ENCODE assay signal across 18 cellular contexts in the genomic region with DNA sequence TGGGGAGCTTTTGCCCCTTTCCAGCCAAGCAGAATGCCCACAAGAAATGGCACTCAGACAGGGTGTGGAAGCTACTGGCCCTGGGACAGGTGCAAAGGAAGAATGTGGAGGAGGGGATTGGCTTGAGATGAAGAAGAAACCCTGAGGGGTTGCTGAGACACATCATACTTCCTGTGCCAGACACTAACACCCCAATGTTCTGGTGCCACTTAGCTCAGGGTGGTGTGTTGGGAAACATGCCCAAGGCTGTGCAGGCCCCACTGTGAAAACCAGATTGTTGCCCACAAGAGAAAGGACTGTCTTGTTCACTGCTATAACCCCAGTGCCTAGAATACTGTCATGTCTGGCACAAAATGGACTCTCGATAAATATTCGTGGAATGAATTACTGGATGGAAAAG. TPM values are rescaled to one million over a fixed set of nuclear protein-coding genes. Genes with fewer than 3 reads are reported as not detected.
A peak's percentile ranks its signal among the peaks of the same experiment; 100 is the strongest.
DNase-seq lines count a peak whose midpoint lies in the region; TF ChIP-seq lines count a peak whose summit lies in the region.
"Had no signal": no experiment of that assay in that cellular context is flagged by ENCODE, and none has a peak within 500 bp of the region (broad histone marks: within the 10 kb centered on the region; RNA-seq: fewer than 3 reads in every experiment).

No MANE protein-coding gene starts in this region.

- no peak overlapping the region for H2BK120ac ChIP-seq in mesendoderm (ENCODE audit: low read depth, low read length)

- no peaks in the 10 kb centered on the region for H3K9me3 Mint-ChIP-seq in activated T-helper 2 cell treated with anti-CD3 and anti-CD28 coated beads, Interferon-gamma antibody, Interleukin-2, Interleukin-4, amounts not matched to agents 10 μg/mL and 5 μg/mL and 100 μg/mL, durations not matched to agents 14 hours and 24 hours and 36 hours

- no peak overlapping the region for H2BK5ac ChIP-seq in mesendoderm (ENCODE audit: low read length)

- WGBS in mesodermal cell (ENCODE audit: insufficient coverage in 2 of 2), 2 experiments = 92% methylated on average over 2 of the region's 2 CpGs; no CpG with 5 or more reads in 1 of the 2 experiments
- no CpG with 5 or more reads among the region's 2 CpGs for WGBS in mesendoderm (ENCODE audit: extremely low coverage, insufficient coverage, low lambda C conversion rate)

- H2AK5ac ChIP-seq in mesendoderm (ENCODE audit: low read length) = no peak overlapping the region

- H2BK15ac ChIP-seq in mesendoderm (replicated peaks; ENCODE audit: low read depth) = no peak overlapping the region

- H3K4me3 Mint-ChIP-seq in activated T-helper 2 cell treated with anti-CD3 and anti-CD28 coated beads, Interferon-gamma antibody, Interleukin-2, Interleukin-4, amounts not matched to agents 10 μg/mL and 5 μg/mL and 100 μg/mL, durations not matched to agents 14 hours and 24 hours and 36 hours (ENCODE audit: low read depth) = no peak overlapping the region

- no peak overlapping the region for H4K8ac ChIP-seq in mesendoderm (ENCODE audit: low read depth, low read length)

- H3K4me3 ChIP-seq in BE2C (ENCODE audit: low read depth, low read length) (no peak overlapping the region), mesodermal cell (ENCODE audit: extremely low read depth, insufficient read depth, low read length, poor library complexity, severe bottlenecking) (no peak overlapping the region), mesendoderm (ENCODE audit: low read length) (no peak overlapping the region)
- H3K4me3 ChIP-seq: esophagus squamous epithelium, HAP-1, suprapubic skin had no signal

- no peak for TF ChIP-seq CTCF in BE2C (IDR thresholded peaks at IDR 0.05; ENCODE audit: low read depth, low read length)

- H3K4me1 Mint-ChIP-seq in activated T-helper 2 cell treated with anti-CD3 and anti-CD28 coated beads, Interferon-gamma antibody, Interleukin-2, Interleukin-4, amounts not matched to agents 10 μg/mL and 5 μg/mL and 100 μg/mL, durations not matched to agents 14 hours and 24 hours and 36 hours (ENCODE audit: low read depth) = peaks cover 15% of the 10 kb centered on the region

- H3K27me3 Mint-ChIP-seq in activated T-helper 2 cell treated with anti-CD3 and anti-CD28 coated beads, Interferon-gamma antibody, Interleukin-2, Interleukin-4, amounts not matched to agents 10 μg/mL and 5 μg/mL and 100 μg/mL, durations not matched to agents 14 hours and 24 hours and 36 hours (ENCODE audit: low read depth) = no peaks in the 10 kb centered on the region

- no peaks in the 10 kb centered on the region for H3K79me2 ChIP-seq in mesendoderm (ENCODE audit: control insufficient read depth, insufficient read depth, low read length)
- H3K79me2 ChIP-seq: parathyroid adenoma had no signal

- H3K36me3 Mint-ChIP-seq in activated T-helper 2 cell treated with anti-CD3 and anti-CD28 coated beads, Interferon-gamma antibody, Interleukin-2, Interleukin-4, amounts not matched to agents 10 μg/mL and 5 μg/mL and 100 μg/mL, durations not matched to agents 14 hours and 24 hours and 36 hours (ENCODE audit: low read depth) = peaks cover 69% of the 10 kb centered on the region

- intact Hi-C loops in activated T-helper 2 cell treated with anti-CD3 and anti-CD28 coated beads, Interferon-gamma antibody, Interleukin-2, Interleukin-4, amounts not matched to agents 10 μg/mL and 5 μg/mL and 100 μg/mL, durations not matched to agents 14 hours and 24 hours and 36 hours (cut with micrococcal nuclease) = no loop called here

- H3K27me3 ChIP-seq in BE2C (no peaks in the 10 kb centered on the region), mesendoderm (ENCODE audit: insufficient read depth, low read length, poor library complexity) (no peaks in the 10 kb centered on the region)
- H3K27me3 ChIP-seq: esophagus squamous epithelium, suprapubic skin had no signal

- no peak overlapping the region for H3K18ac ChIP-seq in mesendoderm (ENCODE audit: low read length)

- H3K4me2 ChIP-seq in mesendoderm (ENCODE audit: low read length) = no peak overlapping the region

- no peaks in the 10 kb centered on the region for H3K9me3 ChIP-seq in BE2C
- H3K9me3 ChIP-seq in mesodermal cell (ENCODE audit: control insufficient read depth, low read length) = no peaks in the 10 kb centered on the region
- H3K9me3 ChIP-seq: esophagus squamous epithelium, HAP-1, suprapubic skin had no signal

- H4K5ac ChIP-seq in mesendoderm (ENCODE audit: low read length) = no peak overlapping the region

- H3K27ac Mint-ChIP-seq in activated T-helper 2 cell treated with anti-CD3 and anti-CD28 coated beads, Interferon-gamma antibody, Interleukin-2, Interleukin-4, amounts not matched to agents 10 μg/mL and 5 μg/mL and 100 μg/mL, durations not matched to agents 14 hours and 24 hours and 36 hours = peak overlapping the region; percentile 49

- no peak overlapping the region for H3K23ac ChIP-seq in mesendoderm (ENCODE audit: low read length)

- H3K4me1 ChIP-seq in BE2C = peaks cover 39% of the 10 kb centered on the region
- H3K4me1 ChIP-seq in mesodermal cell (ENCODE audit: control insufficient read depth, insufficient read depth, low read length, poor library complexity, severe bottlenecking) = peaks cover 29% of the 10 kb centered on the region
- no peaks in the 10 kb centered on the region for H3K4me1 ChIP-seq in mesendoderm (ENCODE audit: control insufficient read depth, low read depth, low read length)
- H3K4me1 ChIP-seq: HAP-1 had no signal

- peaks cover 89% of the 10 kb centered on the region for H3K36me3 ChIP-seq in BE2C
- peaks cover 92% of the 10 kb centered on the region for H3K36me3 ChIP-seq in mesodermal cell (ENCODE audit: control insufficient read depth, insufficient read depth, low read length)
- H3K36me3 ChIP-seq in mesendoderm (ENCODE audit: control insufficient read depth, insufficient read depth, low read length) = peaks cover 38% of the 10 kb centered on the region

- H3K4ac ChIP-seq in mesendoderm (ENCODE audit: low read depth, low read length) = no peak overlapping the region

- H3K56ac ChIP-seq in mesendoderm (ENCODE audit: low read length) = no peak overlapping the region

- no peaks in the 10 kb centered on the region for H3K79me1 ChIP-seq in mesendoderm (ENCODE audit: low read length)

- DNase-seq in BE2C = peak; percentile 21
- peak; percentile 57 for DNase-seq in GDM1 (lab: John Stamatoyannopoulos, UW)
- no peak for DNase-seq in activated T-helper 2 cell treated with anti-CD3 and anti-CD28 coated beads, Interferon-gamma antibody, Interleukin-2, Interleukin-4, amounts not matched to agents 10 μg/mL and 5 μg/mL and 100 μg/mL, durations not matched to agents 14 hours and 24 hours and 36 hours (ENCODE audit: low spot score)
- no peak for DNase-seq in EL
- no peak for DNase-seq in mesendoderm
- DNase-seq in OCI-M1 (lab: John Stamatoyannopoulos, UW) = no peak
- DNase-seq: activated CD8-positive, alpha-beta memory T cell treated with anti-CD3 and anti-CD28 coated beads, Interleukin-2, amount 50 U/mL, for 4 hours; esophagus squamous epithelium; left ventricle myocardium superior; NCI-H1105; NCI-H2107; NCI-H524 treated with DMSO at 0.1 percent for 48 hours; SHP77; stimulated activated CD4-positive, alpha-beta T cell treated with anti-CD3 and anti-CD28 coated beads, Interleukin-4, amount 100 ng/mL, for 1 hour had no signal

- H3K27ac ChIP-seq in mesodermal cell (ENCODE audit: low read depth, low read length, severe bottlenecking) = peak overlapping the region; percentile 31
- H3K27ac ChIP-seq in mesendoderm (ENCODE audit: low read depth, low read length) = no peak overlapping the region
- H3K27ac ChIP-seq: esophagus squamous epithelium, parathyroid adenoma, suprapubic skin had no signal

- H3K9ac ChIP-seq in mesendoderm (ENCODE audit: low read length) = no peak overlapping the region
- H3K9ac ChIP-seq: parathyroid adenoma had no signal

RNA-seq across cellular contexts. Expression of gene PAQR6, which starts 9.9 kb away (rescaled TPM):
- polyA plus RNA-seq in BE2C (2012; ENCODE audit: insufficient read depth, insufficient read length, low read depth) = 22.3 TPM
- 5.8 and 7.1 TPM in 2 replicates for total RNA-seq in activated T-helper 2 cell treated with anti-CD3 and anti-CD28 coated beads, Interferon-gamma antibody, Interleukin-2, Interleukin-4, amounts not matched to agents 10 μg/mL and 5 μg/mL and 100 μg/mL, durations not matched to agents 14 hours and 24 hours and 36 hours
- polyA plus RNA-seq in mesodermal cell (2013, experiment 1 of 2) = 9.0 TPM
- polyA plus RNA-seq in mesodermal cell (2013, experiment 2 of 2) = 8.5 TPM
- polyA plus RNA-seq in mesendoderm (2013, experiment 1 of 2) = 2.7 TPM
- 3.0 TPM for polyA plus RNA-seq in mesendoderm (2013, experiment 2 of 2)

RNA-seq across cellular contexts. Expression of gene BGLAP, which starts 15.7 kb away (rescaled TPM):
- 4.1 TPM for polyA plus RNA-seq in BE2C (2012; ENCODE audit: insufficient read depth, insufficient read length, low read depth)
- 1.7 and 2.2 TPM in 2 replicates for total RNA-seq in activated T-helper 2 cell treated with anti-CD3 and anti-CD28 coated beads, Interferon-gamma antibody, Interleukin-2, Interleukin-4, amounts not matched to agents 10 μg/mL and 5 μg/mL and 100 μg/mL, durations not matched to agents 14 hours and 24 hours and 36 hours
- 1.4 TPM for polyA plus RNA-seq in mesodermal cell (2013, experiment 1 of 2)
- polyA plus RNA-seq in mesodermal cell (2013, experiment 2 of 2) = 1.8 TPM
- polyA plus RNA-seq in mesendoderm (2013, experiment 1 of 2) = 0.13 TPM
- 0.15 TPM for polyA plus RNA-seq in mesendoderm (2013, experiment 2 of 2)

RNA-seq across cellular contexts. Expression of gene SMG5, which starts 24.9 kb away (rescaled TPM):
- 197 TPM for polyA plus RNA-seq in BE2C (2012; ENCODE audit: insufficient read depth, insufficient read length, low read depth)
- 83.2 and 89.3 TPM in 2 replicates for total RNA-seq in activated T-helper 2 cell treated with anti-CD3 and anti-CD28 coated beads, Interferon-gamma antibody, Interleukin-2, Interleukin-4, amounts not matched to agents 10 μg/mL and 5 μg/mL and 100 μg/mL, durations not matched to agents 14 hours and 24 hours and 36 hours
- 68.3 TPM for polyA plus RNA-seq in mesodermal cell (2013, experiment 1 of 2)
- 56.5 TPM for polyA plus RNA-seq in mesodermal cell (2013, experiment 2 of 2)
- polyA plus RNA-seq in mesendoderm (2013, experiment 1 of 2) = 52.2 TPM
- polyA plus RNA-seq in mesendoderm (2013, experiment 2 of 2) = 51.8 TPM

RNA-seq across cellular contexts. Expression of gene TMEM79, which starts 26.4 kb away (rescaled TPM):
- 15.7 TPM for polyA plus RNA-seq in BE2C (2012; ENCODE audit: insufficient read depth, insufficient read length, low read depth)
- total RNA-seq in activated T-helper 2 cell treated with anti-CD3 and anti-CD28 coated beads, Interferon-gamma antibody, Interleukin-2, Interleukin-4, amounts not matched to agents 10 μg/mL and 5 μg/mL and 100 μg/mL, durations not matched to agents 14 hours and 24 hours and 36 hours = 6.8 and 7.8 TPM in 2 replicates
- polyA plus RNA-seq in mesodermal cell (2013, experiment 1 of 2) = 2.3 TPM
- 2.3 TPM for polyA plus RNA-seq in mesodermal cell (2013, experiment 2 of 2)
- polyA plus RNA-seq in mesendoderm (2013, experiment 1 of 2) = 0.48 TPM
- polyA plus RNA-seq in mesendoderm (2013, experiment 2 of 2) = 0.56 TPM

RNA-seq across cellular contexts. Expression of gene GLMP, which starts 37.8 kb away (rescaled TPM):
- 21.6 TPM for polyA plus RNA-seq in BE2C (2012; ENCODE audit: insufficient read depth, insufficient read length, low read depth)
- total RNA-seq in activated T-helper 2 cell treated with anti-CD3 and anti-CD28 coated beads, Interferon-gamma antibody, Interleukin-2, Interleukin-4, amounts not matched to agents 10 μg/mL and 5 μg/mL and 100 μg/mL, durations not matched to agents 14 hours and 24 hours and 36 hours = 19.1 and 19.8 TPM in 2 replicates
- 67.5 TPM for polyA plus RNA-seq in mesodermal cell (2013, experiment 1 of 2)
- polyA plus RNA-seq in mesodermal cell (2013, experiment 2 of 2) = 64.4 TPM
- 38.2 TPM for polyA plus RNA-seq in mesendoderm (2013, experiment 1 of 2)
- 36.4 TPM for polyA plus RNA-seq in mesendoderm (2013, experiment 2 of 2)

Comparison
In these comparisons a context has a peak if more than half of its experiments do, and no peak if none do; other contexts are left out.
1. DNase-seq: peak in BE2C (single experiment) and GDM1 (single experiment); none in activated T-helper 2 cell treated with anti-CD3 and anti-CD28 coated beads, Interferon-gamma antibody, Interleukin-2, Interleukin-4, amounts not matched to agents 10 μg/mL and 5 μg/mL and 100 μg/mL, durations not matched to agents 14 hours and 24 hours and 36 hours (single experiment), EL (single experiment), mesendoderm (single experiment) and OCI-M1 (single experiment).